Comparison of ENCODE assay signal across 1 cellular context in the genomic region with DNA sequence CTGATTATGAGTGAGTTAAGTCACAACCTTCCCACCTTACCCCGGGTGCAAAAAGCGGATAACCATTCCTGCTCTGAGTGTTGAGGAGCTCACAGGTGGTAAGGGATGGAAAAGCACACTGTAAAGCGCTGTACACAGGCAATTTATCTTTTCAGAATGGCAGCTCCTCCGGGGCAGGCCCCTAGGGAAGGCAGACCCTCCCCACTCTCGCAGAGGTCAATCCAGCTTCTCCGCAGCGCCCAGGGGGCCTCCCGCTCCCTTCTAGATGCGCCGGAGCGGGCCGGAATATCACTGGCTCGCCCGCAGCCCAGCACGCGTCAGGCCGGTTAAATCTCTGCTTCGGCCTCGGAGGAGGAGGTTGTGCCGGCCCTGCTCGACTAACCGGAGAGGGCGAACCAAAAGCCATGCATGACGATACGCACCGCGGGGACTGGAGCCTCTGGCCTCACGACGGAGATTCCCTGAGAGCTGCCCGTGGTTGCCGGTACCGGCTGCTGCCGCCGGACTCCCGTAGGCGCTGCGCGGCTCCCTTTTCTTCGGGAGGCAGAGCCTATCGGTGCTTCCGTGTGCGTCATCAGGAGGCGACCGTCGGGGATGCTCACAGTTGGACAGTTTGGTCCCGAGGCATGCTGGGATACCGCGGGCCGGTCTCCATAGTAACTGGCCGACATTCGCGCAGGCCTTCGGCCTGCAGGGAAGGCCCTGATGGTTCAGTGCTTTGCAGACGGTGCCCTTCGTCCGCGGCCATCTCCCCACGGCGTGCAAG.
A peak's percentile ranks its signal among the peaks of the same experiment; 100 is the strongest.
TF ChIP-seq lines count a peak whose summit lies in the region.

A gene with protein sequence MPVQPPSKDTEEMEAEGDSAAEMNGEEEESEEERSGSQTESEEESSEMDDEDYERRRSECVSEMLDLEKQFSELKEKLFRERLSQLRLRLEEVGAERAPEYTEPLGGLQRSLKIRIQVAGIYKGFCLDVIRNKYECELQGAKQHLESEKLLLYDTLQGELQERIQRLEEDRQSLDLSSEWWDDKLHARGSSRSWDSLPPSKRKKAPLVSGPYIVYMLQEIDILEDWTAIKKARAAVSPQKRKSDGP (minus strand): TSS at position 555 of the 766 bp plus-strand sequence. CDS start 2,870 bp downstream, outside the sequence.

TF ChIP-seq in GM23338, 12 proteins besides CTCF, POLR2A, EP300 and RAD21:
- TF ChIP-seq, protein P1, sequence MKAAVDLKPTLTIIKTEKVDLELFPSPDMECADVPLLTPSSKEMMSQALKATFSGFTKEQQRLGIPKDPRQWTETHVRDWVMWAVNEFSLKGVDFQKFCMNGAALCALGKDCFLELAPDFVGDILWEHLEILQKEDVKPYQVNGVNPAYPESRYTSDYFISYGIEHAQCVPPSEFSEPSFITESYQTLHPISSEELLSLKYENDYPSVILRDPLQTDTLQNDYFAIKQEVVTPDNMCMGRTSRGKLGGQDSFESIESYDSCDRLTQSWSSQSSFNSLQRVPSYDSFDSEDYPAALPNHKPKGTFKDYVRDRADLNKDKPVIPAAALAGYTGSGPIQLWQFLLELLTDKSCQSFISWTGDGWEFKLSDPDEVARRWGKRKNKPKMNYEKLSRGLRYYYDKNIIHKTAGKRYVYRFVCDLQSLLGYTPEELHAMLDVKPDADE (IDR thresholded peaks at IDR 0.05) = peak; percentile 83
- TF ChIP-seq ZNF114 (CRISPR knock-in tag; IDR thresholded peaks at IDR 0.05) = no peak
- TF ChIP-seq POLR2AphosphoS5 (IDR thresholded peaks at IDR 0.05; ENCODE audit: low read depth) = peak; percentile 95
- TF ChIP-seq EZH2phosphoT487 (IDR thresholded peaks at IDR 0.05; ENCODE audit: unreplicated experiment) = no peak
- TF ChIP-seq, protein P2, sequence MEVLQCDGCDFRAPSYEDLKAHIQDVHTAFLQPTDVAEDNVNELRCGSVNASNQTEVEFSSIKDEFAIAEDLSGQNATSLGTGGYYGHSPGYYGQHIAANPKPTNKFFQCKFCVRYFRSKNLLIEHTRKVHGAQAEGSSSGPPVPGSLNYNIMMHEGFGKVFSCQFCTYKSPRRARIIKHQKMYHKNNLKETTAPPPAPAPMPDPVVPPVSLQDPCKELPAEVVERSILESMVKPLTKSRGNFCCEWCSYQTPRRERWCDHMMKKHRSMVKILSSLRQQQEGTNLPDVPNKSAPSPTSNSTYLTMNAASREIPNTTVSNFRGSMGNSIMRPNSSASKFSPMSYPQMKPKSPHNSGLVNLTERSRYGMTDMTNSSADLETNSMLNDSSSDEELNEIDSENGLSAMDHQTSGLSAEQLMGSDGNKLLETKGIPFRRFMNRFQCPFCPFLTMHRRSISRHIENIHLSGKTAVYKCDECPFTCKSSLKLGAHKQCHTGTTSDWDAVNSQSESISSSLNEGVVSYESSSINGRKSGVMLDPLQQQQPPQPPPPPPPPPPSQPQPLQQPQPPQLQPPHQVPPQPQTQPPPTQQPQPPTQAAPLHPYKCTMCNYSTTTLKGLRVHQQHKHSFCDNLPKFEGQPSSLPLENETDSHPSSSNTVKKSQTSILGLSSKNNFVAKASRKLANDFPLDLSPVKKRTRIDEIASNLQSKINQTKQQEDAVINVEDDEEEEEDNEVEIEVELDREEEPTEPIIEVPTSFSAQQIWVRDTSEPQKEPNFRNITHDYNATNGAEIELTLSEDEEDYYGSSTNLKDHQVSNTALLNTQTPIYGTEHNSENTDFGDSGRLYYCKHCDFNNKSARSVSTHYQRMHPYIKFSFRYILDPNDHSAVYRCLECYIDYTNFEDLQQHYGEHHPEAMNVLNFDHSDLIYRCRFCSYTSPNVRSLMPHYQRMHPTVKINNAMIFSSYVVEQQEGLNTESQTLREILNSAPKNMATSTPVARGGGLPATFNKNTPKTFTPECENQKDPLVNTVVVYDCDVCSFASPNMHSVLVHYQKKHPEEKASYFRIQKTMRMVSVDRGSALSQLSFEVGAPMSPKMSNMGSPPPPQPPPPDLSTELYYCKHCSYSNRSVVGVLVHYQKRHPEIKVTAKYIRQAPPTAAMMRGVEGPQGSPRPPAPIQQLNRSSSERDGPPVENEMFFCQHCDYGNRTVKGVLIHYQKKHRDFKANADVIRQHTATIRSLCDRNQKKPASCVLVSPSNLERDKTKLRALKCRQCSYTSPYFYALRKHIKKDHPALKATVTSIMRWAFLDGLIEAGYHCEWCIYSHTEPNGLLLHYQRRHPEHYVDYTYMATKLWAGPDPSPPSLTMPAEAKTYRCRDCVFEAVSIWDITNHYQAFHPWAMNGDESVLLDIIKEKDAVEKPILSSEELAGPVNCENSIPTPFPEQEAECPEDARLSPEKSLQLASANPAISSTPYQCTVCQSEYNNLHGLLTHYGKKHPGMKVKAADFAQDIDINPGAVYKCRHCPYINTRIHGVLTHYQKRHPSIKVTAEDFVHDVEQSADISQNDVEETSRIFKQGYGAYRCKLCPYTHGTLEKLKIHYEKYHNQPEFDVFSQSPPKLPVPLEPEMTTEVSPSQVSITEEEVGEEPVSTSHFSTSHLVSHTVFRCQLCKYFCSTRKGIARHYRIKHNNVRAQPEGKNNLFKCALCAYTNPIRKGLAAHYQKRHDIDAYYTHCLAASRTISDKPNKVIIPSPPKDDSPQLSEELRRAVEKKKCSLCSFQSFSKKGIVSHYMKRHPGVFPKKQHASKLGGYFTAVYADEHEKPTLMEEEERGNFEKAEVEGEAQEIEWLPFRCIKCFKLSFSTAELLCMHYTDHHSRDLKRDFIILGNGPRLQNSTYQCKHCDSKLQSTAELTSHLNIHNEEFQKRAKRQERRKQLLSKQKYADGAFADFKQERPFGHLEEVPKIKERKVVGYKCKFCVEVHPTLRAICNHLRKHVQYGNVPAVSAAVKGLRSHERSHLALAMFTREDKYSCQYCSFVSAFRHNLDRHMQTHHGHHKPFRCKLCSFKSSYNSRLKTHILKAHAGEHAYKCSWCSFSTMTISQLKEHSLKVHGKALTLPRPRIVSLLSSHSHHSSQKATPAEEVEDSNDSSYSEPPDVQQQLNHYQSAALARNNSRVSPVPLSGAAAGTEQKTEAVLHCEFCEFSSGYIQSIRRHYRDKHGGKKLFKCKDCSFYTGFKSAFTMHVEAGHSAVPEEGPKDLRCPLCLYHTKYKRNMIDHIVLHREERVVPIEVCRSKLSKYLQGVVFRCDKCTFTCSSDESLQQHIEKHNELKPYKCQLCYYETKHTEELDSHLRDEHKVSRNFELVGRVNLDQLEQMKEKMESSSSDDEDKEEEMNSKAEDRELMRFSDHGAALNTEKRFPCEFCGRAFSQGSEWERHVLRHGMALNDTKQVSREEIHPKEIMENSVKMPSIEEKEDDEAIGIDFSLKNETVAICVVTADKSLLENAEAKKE (CRISPR knock-in tag; IDR thresholded peaks at IDR 0.05) = no peak
- TF ChIP-seq CREB1 (CRISPR knock-in tag; IDR thresholded peaks at IDR 0.05; ENCODE audit: low read depth) = peak; percentile 98
